In genomic region chr2:233085037-233085838, GRCh38 we compare ENCODE assay signal across 14 cellular contexts. TPM values are rescaled to one million over a fixed set of nuclear protein-coding genes. Genes with fewer than 3 reads are reported as not detected.
DNase-seq lines count a peak whose midpoint lies in the region; ATAC-seq and TF ChIP-seq lines count a peak whose summit lies in the region.
"Had no signal": no experiment of that assay in that cellular context is flagged by ENCODE, and none has a peak within 500 bp of the region (broad histone marks: within the 10 kb centered on the region; RNA-seq: fewer than 3 reads in every experiment).

No MANE protein-coding gene starts in this region.

- BruUV-seq in OCI-LY7 (replicated peaks; lab: Mats Ljungman, UMichigan) = no TSS peak

- H3K4me1 Mint-ChIP-seq in effector memory CD8-positive, alpha-beta T cell (ENCODE audit: low read depth in 2 of 2) = peaks cover 81 to 82% of the 10 kb centered on the region in 2 donors

- H3K9me3 Mint-ChIP-seq in effector memory CD8-positive, alpha-beta T cell = no peaks in the 10 kb centered on the region

- H3K4me1 ChIP-seq in OCI-LY7 (ENCODE audit: insufficient read depth, low read length, poor library complexity, severe bottlenecking) = peaks cover 91% of the 10 kb centered on the region

- no peak overlapping the region for H2AFZ ChIP-seq in OCI-LY7 (ENCODE audit: low read length)

- TF ChIP-seq CTCF in GM12864 (IDR thresholded peaks at IDR 0.05; ENCODE audit: low read depth, low read length, missing control alignments) = no peak
- no peak for TF ChIP-seq CTCF in OCI-LY7 (conservative IDR thresholded peaks at IDR 0.05; ENCODE audit: low read length)

- ATAC-seq in effector memory CD8-positive, alpha-beta T cell (replicated peaks) = no peak
- ATAC-seq in sciatic nerve = no peak

- H3K27ac Mint-ChIP-seq in effector memory CD8-positive, alpha-beta T cell = peak overlapping the region in 1 of 2 donors; percentile 100

- POLR2A ChIA-PET in OCI-LY7 (lab: Charles Lee) = interaction anchor here (1.0 to 4.7 kb wide), 5 partner anchors 9 to 165 kb away, joined by 3 to 18 read pairs (median 8); partner anchors contain the start of gene INPP5D

- H3K4me2 ChIP-seq in OCI-LY7 (ENCODE audit: low read length) = peak overlapping the region; percentile 80

- H3K36me3 Mint-ChIP-seq in effector memory CD8-positive, alpha-beta T cell (ENCODE audit: insufficient read depth) = peaks cover 81% of the 10 kb centered on the region

- intact Hi-C loops in OCI-LY7 (cut with micrococcal nuclease; ENCODE audit: unreplicated experiment) = loop anchor here (10.0 kb wide), 1 partner anchor 270 kb away; the partner anchor contains the start of gene DGKD
- intact Hi-C loops in sciatic nerve (cut with DNase I) = no loop called here

- CTCF ChIA-PET in OCI-LY7 (lab: Charles Lee; ENCODE audit: unreplicated experiment) = interaction anchor here (1.0 to 2.0 kb wide), 2 partner anchors 9 kb away, joined by 3 to 9 read pairs; no protein-coding TSS in a partner anchor

- peaks cover 49% of the 10 kb centered on the region for H3K36me3 ChIP-seq in OCI-LY7 (ENCODE audit: insufficient read depth, low read length)

- peak overlapping the region; percentile 59 to 81 for H3K4me3 Mint-ChIP-seq in effector memory CD8-positive, alpha-beta T cell

- peaks cover 38% of the 10 kb centered on the region; the same call in 1 of the 2 replicates for H3K79me2 ChIP-seq in OCI-LY7 (ENCODE audit: insufficient read depth, low read depth, low read length)

- H3K27me3 Mint-ChIP-seq in effector memory CD8-positive, alpha-beta T cell = no peaks in the 10 kb centered on the region

- no peaks in the 10 kb centered on the region for H3K9me2 ChIP-seq in OCI-LY7 (ENCODE audit: insufficient read depth, low read length)

- no peaks in the 10 kb centered on the region for H4K20me1 ChIP-seq in OCI-LY7 (ENCODE audit: insufficient read depth, low read length)

- no peaks in the 10 kb centered on the region for H3K9me3 ChIP-seq in OCI-LY7 (ENCODE audit: low read length)

- peak overlapping the region; percentile 36 for H3K4me3 ChIP-seq in GM12864 (ENCODE audit: low read depth, low read length)
- peak overlapping the region; percentile 47 for H3K4me3 ChIP-seq in OCI-LY7 (ENCODE audit: low read depth, low read length, poor library complexity, severe bottlenecking)

- peak overlapping the region; percentile 98 for H3K27ac ChIP-seq in OCI-LY7 (ENCODE audit: low read depth, low read length, poor library complexity, severe bottlenecking)

- DNase-seq in GM12864 (ENCODE audit: low read depth) = no peak
- no peak for DNase-seq in OCI-LY7 (ENCODE audit: low spot score)
- no peak for DNase-seq in effector memory CD8-positive, alpha-beta T cell
- peak; percentile 32 for DNase-seq in sciatic nerve (ENCODE audit: low spot score)
- no peak for DNase-seq in NCI-H69 (lab: John Stamatoyannopoulos, UW)
- DNase-seq in NCI-H146 (lab: John Stamatoyannopoulos, UW) = no peak
- DNase-seq in 8988T = no peak
- no peak for DNase-seq in GM19240 (ENCODE audit: insufficient read length, low spot score)
- DNase-seq: activated CD4-positive, alpha-beta T cell treated with anti-CD3 and anti-CD28 coated beads for 1 hour; DMS53; NCI-H1436 had no signal

RNA-seq across cellular contexts. Expression of gene INPP5D, which starts 25.1 kb away (rescaled TPM):
- total RNA-seq in OCI-LY7 (2014; rRNA removed; shearing (Covaris generic)) = 68.3 and 79.5 TPM in 2 replicates
- total RNA-seq in OCI-LY7 (2022) = 92.6 and 109 TPM in 2 replicates
- 56.3 TPM for total RNA-seq in sciatic nerve

RNA-seq across cellular contexts. Expression of gene NEU2, which starts 52.8 kb away (rescaled TPM):
- total RNA-seq in OCI-LY7 (2014; rRNA removed; shearing (Covaris generic)) = not detected in 2 replicates
- total RNA-seq in OCI-LY7 (2022) (not detected in 2 replicates), sciatic nerve (not detected)
- total RNA-seq: bronchial epithelial cell, fibroblast of villous mesenchyme, RPMI7951 had no signal
